10 cellular contexts compared by ENCODE assay signal in the genomic region with DNA sequence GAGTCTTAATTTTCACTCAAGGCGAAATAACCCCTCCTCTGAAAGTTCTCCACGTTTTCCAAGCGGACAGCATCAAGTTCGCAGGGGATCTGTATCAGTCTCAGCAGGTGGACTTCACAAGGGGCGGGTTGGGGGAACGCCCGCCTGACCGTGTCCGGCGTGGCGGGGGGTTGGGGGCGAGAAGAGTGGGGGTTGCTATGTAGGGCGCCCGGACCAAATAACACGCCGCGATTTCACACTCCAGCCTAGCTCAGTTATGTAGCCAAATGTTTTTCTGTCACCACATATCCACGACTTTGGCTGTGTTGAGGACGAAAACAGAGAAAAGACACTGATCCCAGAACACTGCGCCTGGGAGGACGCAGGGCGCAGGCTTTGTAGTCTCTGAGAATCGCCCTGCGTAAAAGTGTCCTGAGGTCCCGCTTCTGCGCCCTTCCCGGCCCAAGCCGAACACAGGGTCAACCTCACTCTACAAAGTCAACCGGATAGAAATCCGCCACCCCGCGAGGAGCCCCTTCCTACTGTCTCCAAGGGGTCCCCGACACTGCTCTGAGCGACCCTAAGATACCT. TPM values are rescaled to one million over a fixed set of nuclear protein-coding genes. Genes with fewer than 3 reads are reported as not detected.
DNase-seq lines count a peak whose midpoint lies in the region; ATAC-seq lines count a peak whose summit lies in the region.
"Had no signal": no experiment of that assay in that cellular context is flagged by ENCODE, and none has a peak within 500 bp of the region (broad histone marks: within the 10 kb centered on the region; RNA-seq: fewer than 3 reads in every experiment).

No MANE protein-coding gene starts in this region.

- DNase-seq in DMS79 treated with DMSO at 0.1 percent for 48 hours (lab: John Stamatoyannopoulos, UW) (peak; percentile 26), DMS79 (lab: John Stamatoyannopoulos, UW) (no peak), adipocyte (ENCODE audit: low read depth) (peak; percentile 16), left colon (peak in 1 of 2 donors; percentile 26), SIG-M5 treated with dmso at 0.1 percent for 504 hours (lab: John Stamatoyannopoulos, UW; ENCODE audit: unreplicated experiment) (no peak), NCI-H187 (lab: John Stamatoyannopoulos, UW) (no peak)
- DNase-seq: cerebellar nuclear complex, IMR-90 had no signal

- H3K9me3 ChIP-seq in adipocyte (ENCODE audit: control insufficient read depth, low read length) = no peaks in the 10 kb centered on the region
- no peaks in the 10 kb centered on the region for H3K9me3 ChIP-seq in stomach smooth muscle (ENCODE audit: control insufficient read depth in 2 of 2, low read length in 2 of 2)

- no peak overlapping the region for H3K27ac ChIP-seq in stomach smooth muscle (ENCODE audit: low read length)

- intact Hi-C loops in left colon (cut with DNase I, micrococcal nuclease) = no loop called here

- ATAC-seq in left colon (peak; percentile 23), GM18517 (IDR thresholded peaks at IDR 0.05; ENCODE audit: unreplicated experiment) (no peak)

- H3K4me3 ChIP-seq in adipocyte (ENCODE audit: low read length) (peak overlapping the region; percentile 86), stomach smooth muscle (ENCODE audit: low read length in 2 of 2) (peak overlapping the region; percentile 18 to 52)

- H3K9ac ChIP-seq in adipocyte (ENCODE audit: low read length) (peak overlapping the region; percentile 84), stomach smooth muscle (ENCODE audit: low read length in 2 of 2) (no peak overlapping the region)

- peaks cover 25% of the 10 kb centered on the region for H3K4me1 ChIP-seq in adipocyte (ENCODE audit: control insufficient read depth, insufficient read depth, low read length)
- peaks cover 4% of the 10 kb centered on the region for H3K4me1 ChIP-seq in stomach smooth muscle (ENCODE audit: control insufficient read depth, insufficient read depth, low read length)

- H3K27me3 ChIP-seq in adipocyte (replicated peaks; ENCODE audit: control insufficient read depth, insufficient read depth, low read length) = no peaks in the 10 kb centered on the region
- H3K27me3 ChIP-seq in stomach smooth muscle (ENCODE audit: control insufficient read depth in 1 of 2, insufficient read depth in 2 of 2, low read length in 2 of 2) = peaks cover 9 to 12% of the 10 kb centered on the region in 2 donors

- H3K36me3 ChIP-seq in adipocyte (ENCODE audit: control insufficient read depth, insufficient read depth, low read length, severe bottlenecking) = no peaks in the 10 kb centered on the region
- H3K36me3 ChIP-seq in stomach smooth muscle (ENCODE audit: control insufficient read depth in 2 of 2, insufficient read depth in 2 of 2, low read length in 2 of 2) = no peaks in the 10 kb centered on the region

RNA-seq across cellular contexts. Expression of a gene that starts 0.5 kb away (rescaled TPM):
- 10 to 100 TPM; 14.9 to 28.4 TPM for total RNA-seq in left colon
- total RNA-seq: IMR-90 had no signal

Comparison
In these comparisons a context has a peak if more than half of its experiments do, and no peak if none do; other contexts are left out.
1. DNase-seq: peak in DMS79 treated with DMSO at 0.1 percent for 48 hours (single experiment) and adipocyte (single experiment); none in DMS79 (single experiment), SIG-M5 treated with dmso at 0.1 percent for 504 hours (single experiment) and NCI-H187 (0 of 2).